1 cellular context compared by ENCODE assay signal in the genomic region with DNA sequence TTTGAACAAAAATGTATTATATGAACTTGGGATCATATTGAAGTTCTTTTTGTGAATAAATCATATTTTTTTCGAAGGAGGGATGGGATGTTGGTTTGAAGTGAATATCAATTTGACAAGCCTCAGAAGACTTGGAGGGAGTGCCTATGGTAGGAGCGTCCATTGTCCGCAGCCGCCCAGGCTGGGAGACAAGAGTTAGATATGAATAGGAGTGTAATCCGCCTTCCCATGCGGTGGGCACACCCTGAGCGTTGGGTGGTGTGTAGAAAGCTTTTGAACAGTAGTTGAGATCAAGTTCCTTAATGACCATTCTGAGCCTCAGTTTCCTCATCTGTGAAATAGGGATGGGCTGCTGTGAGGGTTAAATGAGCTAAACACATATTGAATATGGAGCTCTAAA.
TF ChIP-seq lines count a peak whose summit lies in the region.

No MANE protein-coding gene starts in this region.

TF ChIP-seq in HepG2, 621 proteins besides CTCF, POLR2A, EP300 and RAD21:
- TF ChIP-seq ZNF773 (CRISPR knock-in tag; IDR thresholded peaks at IDR 0.05; ENCODE audit: borderline replicate concordance) (no peak), ZNF841 (CRISPR knock-in tag; IDR thresholded peaks at IDR 0.05; ENCODE audit: borderline replicate concordance) (no peak)
- TF ChIP-seq, protein P1, sequence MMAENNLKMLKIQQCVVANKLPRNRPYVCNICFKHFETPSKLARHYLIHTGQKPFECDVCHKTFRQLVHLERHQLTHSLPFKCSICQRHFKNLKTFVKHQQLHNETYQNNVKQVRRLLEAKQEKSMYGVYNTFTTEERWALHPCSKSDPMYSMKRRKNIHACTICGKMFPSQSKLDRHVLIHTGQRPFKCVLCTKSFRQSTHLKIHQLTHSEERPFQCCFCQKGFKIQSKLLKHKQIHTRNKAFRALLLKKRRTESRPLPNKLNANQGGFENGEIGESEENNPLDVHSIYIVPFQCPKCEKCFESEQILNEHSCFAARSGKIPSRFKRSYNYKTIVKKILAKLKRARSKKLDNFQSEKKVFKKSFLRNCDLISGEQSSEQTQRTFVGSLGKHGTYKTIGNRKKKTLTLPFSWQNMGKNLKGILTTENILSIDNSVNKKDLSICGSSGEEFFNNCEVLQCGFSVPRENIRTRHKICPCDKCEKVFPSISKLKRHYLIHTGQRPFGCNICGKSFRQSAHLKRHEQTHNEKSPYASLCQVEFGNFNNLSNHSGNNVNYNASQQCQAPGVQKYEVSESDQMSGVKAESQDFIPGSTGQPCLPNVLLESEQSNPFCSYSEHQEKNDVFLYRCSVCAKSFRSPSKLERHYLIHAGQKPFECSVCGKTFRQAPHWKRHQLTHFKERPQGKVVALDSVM (CRISPR knock-in tag; IDR thresholded peaks at IDR 0.05), result no peak
- TF ChIP-seq, protein P2, sequence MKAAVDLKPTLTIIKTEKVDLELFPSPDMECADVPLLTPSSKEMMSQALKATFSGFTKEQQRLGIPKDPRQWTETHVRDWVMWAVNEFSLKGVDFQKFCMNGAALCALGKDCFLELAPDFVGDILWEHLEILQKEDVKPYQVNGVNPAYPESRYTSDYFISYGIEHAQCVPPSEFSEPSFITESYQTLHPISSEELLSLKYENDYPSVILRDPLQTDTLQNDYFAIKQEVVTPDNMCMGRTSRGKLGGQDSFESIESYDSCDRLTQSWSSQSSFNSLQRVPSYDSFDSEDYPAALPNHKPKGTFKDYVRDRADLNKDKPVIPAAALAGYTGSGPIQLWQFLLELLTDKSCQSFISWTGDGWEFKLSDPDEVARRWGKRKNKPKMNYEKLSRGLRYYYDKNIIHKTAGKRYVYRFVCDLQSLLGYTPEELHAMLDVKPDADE (CRISPR knock-in tag; IDR thresholded peaks at IDR 0.05), result no peak
